Comparison of ENCODE assay signal across 16 cellular contexts in genomic region chr18:79632765-79633164, GRCh38. TPM values are rescaled to one million over a fixed set of nuclear protein-coding genes. Genes with fewer than 3 reads are reported as not detected.
DNase-seq lines count a peak whose midpoint lies in the region; ATAC-seq and TF ChIP-seq lines count a peak whose summit lies in the region.
"Had no signal": no experiment of that assay in that cellular context is flagged by ENCODE, and none has a peak within 500 bp of the region (broad histone marks: within the 10 kb centered on the region; RNA-seq: fewer than 3 reads in every experiment).

No MANE protein-coding gene starts in this region.

- H3K27me3 ChIP-seq in right atrium auricular region (peaks cover 0 to 6% of the 10 kb centered on the region in 2 donors), heart left ventricle (peaks cover 4 to 11% (median 8%) of the 10 kb centered on the region in 9 donors), neuronal stem cell (ENCODE audit: control insufficient read depth in 3 of 3, insufficient read depth in 3 of 3, low read depth in 1 of 3, low read length in 3 of 3) (peaks cover 2 to 12% (median 11%) of the 10 kb centered on the region in 3 experiments), sigmoid colon (peaks cover 5 to 9% (median 8%) of the 10 kb centered on the region in 3 donors)

- H2AFZ ChIP-seq in neuronal stem cell (ENCODE audit: low read length) = no peak overlapping the region

- H3K27ac ChIP-seq in right atrium auricular region = no peak overlapping the region
- no peak overlapping the region for H3K27ac ChIP-seq in heart left ventricle
- no peak overlapping the region for H3K27ac ChIP-seq in neuronal stem cell (replicated peaks; ENCODE audit: low read length)
- no peak overlapping the region for H3K27ac ChIP-seq in sigmoid colon
- H3K27ac ChIP-seq: BLaER1 treated with 17β-estradiol and CSF1 and Interleukin-3, amounts not matched to agents 10 nM and 100 nM had no signal

- H3K4me2 ChIP-seq in neuronal stem cell (ENCODE audit: insufficient read depth, low read length, poor library complexity, severe bottlenecking) = no peak overlapping the region
- H3K4me2 ChIP-seq: BLaER1 treated with 17β-estradiol and CSF1 and Interleukin-3, amounts not matched to agents 10 nM and 100 nM had no signal

- TF ChIP-seq EP300 in sigmoid colon (IDR thresholded peaks at IDR 0.05) = no peak

- no peak overlapping the region for H3K23ac ChIP-seq in neuronal stem cell (ENCODE audit: low read depth, low read length, poor library complexity)

- H3K4me3 ChIP-seq in right atrium auricular region (no peak overlapping the region), heart left ventricle (no peak overlapping the region), neuronal stem cell (ENCODE audit: low read length in 2 of 2) (no peak overlapping the region), sigmoid colon (no peak overlapping the region)
- H3K4me3 ChIP-seq: BLaER1 treated with 17β-estradiol and CSF1 and Interleukin-3, amounts not matched to agents 10 nM and 100 nM had no signal

- H3K4me1 ChIP-seq in right atrium auricular region = peaks cover 0 to 2% of the 10 kb centered on the region in 2 donors
- H3K4me1 ChIP-seq in heart left ventricle = peaks cover 0 to 4% (median 0%) of the 10 kb centered on the region in 12 donors
- H3K4me1 ChIP-seq in neuronal stem cell (ENCODE audit: control insufficient read depth in 2 of 2, insufficient read depth in 1 of 2, low read depth in 1 of 2, low read length in 2 of 2) = no peaks in the 10 kb centered on the region
- H3K4me1 ChIP-seq in sigmoid colon = peaks cover 0 to 3% (median 0%) of the 10 kb centered on the region in 4 donors

- no peak overlapping the region for H4K8ac ChIP-seq in neuronal stem cell (ENCODE audit: low read depth, low read length)

- TF ChIP-seq POLR2A in heart left ventricle (IDR thresholded peaks at IDR 0.05) (no peak), sigmoid colon (IDR thresholded peaks at IDR 0.05) (no peak)

- no peak overlapping the region for H2BK12ac ChIP-seq in neuronal stem cell (ENCODE audit: low read length)

- H3K14ac ChIP-seq in neuronal stem cell (ENCODE audit: low read length) = no peak overlapping the region

- no peak overlapping the region for H2BK15ac ChIP-seq in neuronal stem cell (ENCODE audit: low read length)

- no peak overlapping the region for H2BK120ac ChIP-seq in neuronal stem cell (ENCODE audit: low read depth, low read length)

- intact Hi-C loops in heart left ventricle (cut with DNase I) = no loop called here
- intact Hi-C loops in sigmoid colon (cut with DNase I) = no loop called here

- peak overlapping the region; percentile 19 for H3K18ac ChIP-seq in neuronal stem cell (ENCODE audit: low read length)

- H2AK5ac ChIP-seq in neuronal stem cell (ENCODE audit: low read depth, low read length) = peak overlapping the region; percentile 75

- H3K36me3 ChIP-seq in right atrium auricular region = no peaks in the 10 kb centered on the region
- H3K36me3 ChIP-seq in heart left ventricle = no peaks in the 10 kb centered on the region
- no peaks in the 10 kb centered on the region for H3K36me3 ChIP-seq in neuronal stem cell (replicated peaks in 1 of 2; ENCODE audit: control insufficient read depth in 2 of 2, insufficient read depth in 2 of 2, low read length in 2 of 2)
- no peaks in the 10 kb centered on the region for H3K36me3 ChIP-seq in sigmoid colon
- H3K36me3 ChIP-seq: BLaER1 treated with 17β-estradiol and CSF1 and Interleukin-3, amounts not matched to agents 10 nM and 100 nM had no signal

- no peak overlapping the region for H2BK5ac ChIP-seq in neuronal stem cell (ENCODE audit: low read length)

- no peaks in the 10 kb centered on the region for H3K9me3 ChIP-seq in right atrium auricular region
- H3K9me3 ChIP-seq in heart left ventricle = no peaks in the 10 kb centered on the region
- peaks cover 0 to 3% of the 10 kb centered on the region in 2 donors for H3K9me3 ChIP-seq in neuronal stem cell (replicated peaks in 1 of 2; ENCODE audit: control insufficient read depth in 2 of 2, insufficient read depth in 1 of 2, low read depth in 1 of 2, low read length in 2 of 2)
- no peaks in the 10 kb centered on the region for H3K9me3 ChIP-seq in sigmoid colon

- no peak for TF ChIP-seq CTCF in right atrium auricular region (IDR thresholded peaks at IDR 0.05)
- TF ChIP-seq CTCF in heart left ventricle (IDR thresholded peaks at IDR 0.05) = no peak
- TF ChIP-seq CTCF in sigmoid colon (IDR thresholded peaks at IDR 0.05) = no peak

- no peak overlapping the region for H4K91ac ChIP-seq in neuronal stem cell (ENCODE audit: low read depth, low read length, poor library complexity)

- ATAC-seq in heart left ventricle (no peak), HG03159 (IDR thresholded peaks at IDR 0.05; ENCODE audit: unreplicated experiment) (no peak), HG03280 (IDR thresholded peaks at IDR 0.05; ENCODE audit: unreplicated experiment) (no peak)
- ATAC-seq: CD8-positive, alpha-beta T cell; HCT116 had no signal

- H3K4ac ChIP-seq in neuronal stem cell (ENCODE audit: low read length) = no peak overlapping the region

- 89 to 93% (median 92%) methylated on average over 14 of the region's 14 CpGs for WGBS in heart left ventricle, 4 donors
- no CpG with 5 or more reads among the region's 14 CpGs for WGBS in neuronal stem cell (ENCODE audit: extremely low coverage in 2 of 2, insufficient read length in 2 of 2, insufficient replicate concordance in 1 of 2), 2 donors
- 93 to 94% methylated on average over 14 of the region's 14 CpGs for WGBS in sigmoid colon, 2 donors

- no peak overlapping the region for H3K9ac ChIP-seq in neuronal stem cell (ENCODE audit: low read depth, low read length, poor library complexity)
- H3K9ac ChIP-seq: BLaER1 treated with 17β-estradiol and CSF1 and Interleukin-3, amounts not matched to agents 10 nM and 100 nM had no signal

- H3K79me1 ChIP-seq in neuronal stem cell (ENCODE audit: low read depth, low read length) = no peaks in the 10 kb centered on the region

- DNase-seq in right atrium auricular region (ENCODE audit: low spot score) (peak; percentile 46), heart left ventricle (no peak), neuronal stem cell (ENCODE audit: low spot score) (no peak), sigmoid colon (peak; percentile 50), UCSD-AML1 (lab: John Stamatoyannopoulos, UW; ENCODE audit: unreplicated experiment) (no peak)
- DNase-seq: Calu3, DMS79 treated with DMSO at 0.1 percent for 48 hours, GF-D8, GOT3, H7, HFFc6 had no signal

RNA-seq across cellular contexts. Expression of gene CTDP1, which starts 46.8 kb away (rescaled TPM):
- total RNA-seq in right atrium auricular region (1 to 10 TPM; 6.3 to 9.2 TPM), heart left ventricle (10 to 100 TPM in 5 of 9 donors, 1 to 10 TPM in 4; 6.0 to 17.1 (median 10.3) TPM), sigmoid colon (10 to 100 TPM; 11.1 to 14.7 (median 12.6) TPM)
- polyA plus RNA-seq in heart left ventricle (10 to 100 TPM in 1 of 2 donors, 1 to 10 TPM in 1; 7.0 to 10.3 TPM), sigmoid colon (10 to 100 TPM; 15.6 to 25.9 (median 22.3) TPM)
- 10.5 TPM for polyA plus RNA-seq in neuronal stem cell (2013, experiment 1 of 2)
- 11.0 TPM for polyA plus RNA-seq in neuronal stem cell (2013, experiment 2 of 2)

Comparison
In these comparisons a context has a peak if more than half of its experiments do, and no peak if none do; other contexts are left out.
1. DNase-seq: peak in right atrium auricular region (single experiment) and sigmoid colon (single experiment); none in heart left ventricle (0 of 5), neuronal stem cell (single experiment) and UCSD-AML1 (single experiment).